In genomic region chr10:97788552-97789442, GRCh38 we compare ENCODE assay signal across 1 cellular context.
TF ChIP-seq lines count a peak whose summit lies in the region.

No MANE protein-coding gene starts in this region.

TF ChIP-seq in K562, 482 proteins besides CTCF, POLR2A, EP300 and RAD21 (continued from another document and continues in another):
- TF ChIP-seq ARID4B (CRISPR knock-in tag; IDR thresholded peaks at IDR 0.05): no peak
- no peak for TF ChIP-seq ZFP1 (CRISPR knock-in tag; IDR thresholded peaks at IDR 0.05)
- TF ChIP-seq OTX1 (CRISPR knock-in tag; IDR thresholded peaks at IDR 0.05): no peak
- TF ChIP-seq KLF16 (IDR thresholded peaks at IDR 0.05): peak; percentile 93
- no peak for TF ChIP-seq HCFC1 (IDR thresholded peaks at IDR 0.05; ENCODE audit: low read depth, low read length)
- TF ChIP-seq PTBP1 (IDR thresholded peaks at IDR 0.05; ENCODE audit: low read depth, low read length): no peak
- TF ChIP-seq THRAP3 (IDR thresholded peaks at IDR 0.05; ENCODE audit: borderline replicate concordance): no peak
- TF ChIP-seq MTA3 (IDR thresholded peaks at IDR 0.05; ENCODE audit: borderline replicate concordance): peak; percentile 61; the same call in 1 of the 2 replicates
- peak; percentile 95 for TF ChIP-seq PKNOX1 (IDR thresholded peaks at IDR 0.05)
- TF ChIP-seq STAT6 (CRISPR knock-in tag; IDR thresholded peaks at IDR 0.05): no peak
- TF ChIP-seq MNT (conservative IDR thresholded peaks at IDR 0.05): peak; percentile 24 to 58; a peak in 2 of 4 replicates
- no peak for TF ChIP-seq SAFB (IDR thresholded peaks at IDR 0.05; ENCODE audit: borderline replicate concordance, low read depth, low read length)
- TF ChIP-seq ESRRA (IDR thresholded peaks at IDR 0.05; ENCODE audit: borderline replicate concordance, low read depth): no peak; the same call in 1 of the 2 replicates
- no peak for TF ChIP-seq MIER1 (IDR thresholded peaks at IDR 0.05; ENCODE audit: low read depth)
- no peak for TF ChIP-seq BRD9 (IDR thresholded peaks at IDR 0.05; ENCODE audit: low read depth, partially characterized antibody)
- TF ChIP-seq FOSL1 (tag; conservative IDR thresholded peaks at IDR 0.05): peak; percentile 56; the same call in 1 of the 2 replicates
- peak; percentile 89 for TF ChIP-seq SMARCE1 (IDR thresholded peaks at IDR 0.05)
- no peak for TF ChIP-seq ZNF280A (IDR thresholded peaks at IDR 0.05; ENCODE audit: low read depth, partially characterized antibody)
- no peak for TF ChIP-seq FOXJ3 (CRISPR knock-in tag; IDR thresholded peaks at IDR 0.05)
- peak; percentile 52 for TF ChIP-seq PRDM10 (IDR thresholded peaks at IDR 0.05; ENCODE audit: partially characterized antibody)
- no peak for TF ChIP-seq MITF (IDR thresholded peaks at IDR 0.05)
- no peak for TF ChIP-seq USF1 (CRISPR knock-in tag; IDR thresholded peaks at IDR 0.05)
- no peak for TF ChIP-seq IRF1 (CRISPR knock-in tag; IDR thresholded peaks at IDR 0.05; ENCODE audit: borderline replicate concordance)
- TF ChIP-seq CBX5 (IDR thresholded peaks at IDR 0.05; ENCODE audit: borderline replicate concordance, low read depth): no peak
- TF ChIP-seq MYNN (IDR thresholded peaks at IDR 0.05): peak; percentile 90
- no peak for TF ChIP-seq MYNN (CRISPR knock-in tag; IDR thresholded peaks at IDR 0.05)
- no peak for TF ChIP-seq MXD1 (CRISPR knock-in tag; IDR thresholded peaks at IDR 0.05; ENCODE audit: borderline replicate concordance, poor library complexity, severe bottlenecking)
- peak; percentile 61; the same call in 1 of the 2 replicates for TF ChIP-seq ZNF584 (CRISPR knock-in tag; IDR thresholded peaks at IDR 0.05; ENCODE audit: low read depth)
- TF ChIP-seq ZNF79 (CRISPR knock-in tag; IDR thresholded peaks at IDR 0.05; ENCODE audit: low read depth): no peak
- no peak for TF ChIP-seq XRCC4 (IDR thresholded peaks at IDR 0.05; ENCODE audit: extremely low read depth, insufficient read depth, insufficient read length)
- no peak for TF ChIP-seq PTTG1 (tag; IDR thresholded peaks at IDR 0.05; ENCODE audit: low read depth)
- TF ChIP-seq HNRNPH1 (optimal IDR thresholded peaks at IDR 0.05; ENCODE audit: low read depth, low read length): no peak
- TF ChIP-seq C11orf30 (IDR thresholded peaks at IDR 0.05; ENCODE audit: low read depth): no peak
- no peak for TF ChIP-seq RNF219 (CRISPR knock-in tag; IDR thresholded peaks at IDR 0.05)
- peak; percentile 46 for TF ChIP-seq ELF1 (tag; IDR thresholded peaks at IDR 0.05)
- TF ChIP-seq KLF13 (tag; IDR thresholded peaks at IDR 0.05; ENCODE audit: borderline replicate concordance, low read depth): no peak
- no peak for TF ChIP-seq HNRNPUL1 (IDR thresholded peaks at IDR 0.05; ENCODE audit: low read length)
- peak; percentile 65; the same call in 1 of the 2 replicates for TF ChIP-seq PHB2 (IDR thresholded peaks at IDR 0.05; ENCODE audit: low read depth)
- TF ChIP-seq ZNF707 (CRISPR knock-in tag; conservative IDR thresholded peaks at IDR 0.05): no peak
- TF ChIP-seq ZNF766 (CRISPR knock-in tag; conservative IDR thresholded peaks at IDR 0.05): peak; percentile 54; the same call in 1 of the 2 replicates
- TF ChIP-seq E2F3 (CRISPR knock-in tag; IDR thresholded peaks at IDR 0.05): no peak
